1 cellular context compared by ENCODE assay signal in genomic region chr2:207767461-207768167, GRCh38.
A peak's percentile ranks its signal among the peaks of the same experiment; 100 is the strongest.
TF ChIP-seq lines count a peak whose summit lies in the region.

No MANE protein-coding gene starts in this region.

TF ChIP-seq in HepG2, 621 proteins besides CTCF, POLR2A, EP300 and RAD21 (continued from another document and continues in another):
- TF ChIP-seq CREB3 (CRISPR knock-in tag; IDR thresholded peaks at IDR 0.05) (no peak), ZNF879 (CRISPR knock-in tag; IDR thresholded peaks at IDR 0.05) (0 out of 2 replicates have a peak, but pooled peaks have one; percentile 61), ATM (IDR thresholded peaks at IDR 0.05; ENCODE audit: borderline replicate concordance) (no peak), HMGXB4 (CRISPR knock-in tag; IDR thresholded peaks at IDR 0.05; ENCODE audit: borderline replicate concordance in 1 of 2, low read depth in 1 of 2) (peak; percentile 77 to 96; a peak in 3 of 4 replicates), TBL1XR1 (IDR thresholded peaks at IDR 0.05; ENCODE audit: borderline replicate concordance, low read length, partially characterized antibody) (no peak), HNF4G (IDR thresholded peaks at IDR 0.05; ENCODE audit: borderline replicate concordance, low read depth, low read length) (no peak), HNF4G (CRISPR knock-in tag; IDR thresholded peaks at IDR 0.05; ENCODE audit: borderline replicate concordance, low read depth) (no peak), ZNF841 (CRISPR knock-in tag; IDR thresholded peaks at IDR 0.05; ENCODE audit: borderline replicate concordance) (no peak), ZNF326 (CRISPR knock-in tag; IDR thresholded peaks at IDR 0.05; ENCODE audit: borderline replicate concordance) (no peak), HOXA9 (CRISPR knock-in tag; IDR thresholded peaks at IDR 0.05; ENCODE audit: borderline replicate concordance) (peak; percentile 69; the same call in 1 of the 2 replicates), AGO1 (IDR thresholded peaks at IDR 0.05; ENCODE audit: low read depth, low read length, poor library complexity, severe bottlenecking) (peak; percentile 17), ARNTL (CRISPR knock-in tag; IDR thresholded peaks at IDR 0.05) (no peak), KDM6A (CRISPR knock-in tag; IDR thresholded peaks at IDR 0.05; ENCODE audit: low read depth) (no peak), ZNF510 (CRISPR knock-in tag; IDR thresholded peaks at IDR 0.05; ENCODE audit: low read depth) (no peak), ZFYVE20 (CRISPR knock-in tag; IDR thresholded peaks at IDR 0.05; ENCODE audit: borderline replicate concordance, low read depth) (no peak), HDAC1 (CRISPR knock-in tag; IDR thresholded peaks at IDR 0.05) (no peak; the same call in 1 of the 2 replicates), AKNA (CRISPR knock-in tag; IDR thresholded peaks at IDR 0.05; ENCODE audit: borderline replicate concordance) (no peak), SOX5 (CRISPR knock-in tag; IDR thresholded peaks at IDR 0.05; ENCODE audit: borderline replicate concordance) (no peak; the same call in 1 of the 2 replicates), KDM5A (IDR thresholded peaks at IDR 0.05; ENCODE audit: borderline replicate concordance, low read length) (no peak), BRCA1 (CRISPR knock-in tag; IDR thresholded peaks at IDR 0.05) (0 out of 2 replicates have a peak, but pooled peaks have one; percentile 62), CEBPZ (IDR thresholded peaks at IDR 0.05; ENCODE audit: low read length) (no peak), JUND (CRISPR knock-in tag; IDR thresholded peaks at IDR 0.05) (0 out of 2 replicates have a peak, but pooled peaks have one; percentile 44), FOXA3 (CRISPR knock-in tag; IDR thresholded peaks at IDR 0.05) (peak; percentile 53; the same call in 1 of the 2 replicates), ZNF780A (CRISPR knock-in tag; IDR thresholded peaks at IDR 0.05) (peak; percentile 65; the same call in 1 of the 2 replicates), NFKBIZ (CRISPR knock-in tag; IDR thresholded peaks at IDR 0.05) (peak; percentile 63; the same call in 1 of the 2 replicates), SIX4 (CRISPR knock-in tag; IDR thresholded peaks at IDR 0.05) (no peak), ZMYM2 (CRISPR knock-in tag; IDR thresholded peaks at IDR 0.05) (no peak; the same call in 1 of the 2 replicates), RCOR2 (CRISPR knock-in tag; IDR thresholded peaks at IDR 0.05) (0 out of 2 replicates have a peak, but pooled peaks have one; percentile 53), ZNF205 (CRISPR knock-in tag; IDR thresholded peaks at IDR 0.05) (peak; percentile 32; the same call in 1 of the 2 replicates), KAT7 (CRISPR knock-in tag; IDR thresholded peaks at IDR 0.05; ENCODE audit: borderline replicate concordance) (no peak; the same call in none of the 2 replicates), ZNF335 (CRISPR knock-in tag; IDR thresholded peaks at IDR 0.05) (no peak; the same call in 1 of the 2 replicates), ZNF276 (CRISPR knock-in tag; IDR thresholded peaks at IDR 0.05; ENCODE audit: low read depth) (no peak), POGK (CRISPR knock-in tag; conservative IDR thresholded peaks at IDR 0.05) (no peak), RERE (CRISPR knock-in tag; IDR thresholded peaks at IDR 0.05; ENCODE audit: low read depth) (no peak), ARID2 (CRISPR knock-in tag; IDR thresholded peaks at IDR 0.05; ENCODE audit: borderline replicate concordance) (no peak), CSRNP2 (CRISPR knock-in tag; conservative IDR thresholded peaks at IDR 0.05; ENCODE audit: low read depth) (no peak)
